ENCODE assay signal across 17 cellular contexts in the genomic region with DNA sequence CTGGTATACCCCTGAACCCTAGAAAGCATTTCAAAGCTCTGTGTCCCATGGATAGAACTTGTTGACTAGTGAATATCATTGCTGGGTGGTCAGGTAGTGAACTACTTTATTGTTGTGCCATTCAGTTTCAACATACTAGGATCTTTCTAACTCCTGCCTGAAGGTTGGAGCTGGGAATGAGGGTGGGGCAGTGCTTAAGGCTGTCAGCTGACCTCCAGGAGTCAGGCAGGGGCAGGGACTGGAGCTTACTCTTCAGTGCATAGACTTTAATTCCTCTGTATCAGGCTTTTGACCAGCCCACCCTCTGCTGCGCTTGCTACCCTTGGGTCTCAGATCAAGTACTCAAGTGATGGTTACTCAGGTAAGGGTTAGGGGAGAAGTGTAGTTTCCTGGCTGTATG.
"Had no signal": no experiment of that assay in that cellular context is flagged by ENCODE, and none has a peak within 500 bp of the region (broad histone marks: within the 10 kb centered on the region; RNA-seq: fewer than 3 reads in every experiment).

No MANE protein-coding gene starts in this region.

- H3K27me3 ChIP-seq: colonic mucosa, gastroesophageal sphincter had no signal

- DNase-seq: colonic mucosa; dermis blood vessel endothelial cell; glutamatergic neuron; kidney; left cardiac atrium; mesendoderm; naive B cell; occipital lobe; retina; stimulated activated CD4-positive, alpha-beta T cell treated with anti-CD3 and anti-CD28 coated beads, Interleukin-2, amount 100 ng/mL, for 24 hours; stimulated activated CD4-positive, alpha-beta T cell treated with anti-CD3 and anti-CD28 coated beads, Interleukin-4, amount 100 ng/mL, for 4 hours; stimulated activated naive CD4-positive, alpha-beta T cell; trophoblast cell had no signal

- H3K36me3 ChIP-seq: colonic mucosa, prostate gland had no signal

- H3K4me1 ChIP-seq: colonic mucosa, gastroesophageal sphincter, parathyroid adenoma, prostate gland had no signal

- ATAC-seq: gastroesophageal sphincter, left cardiac atrium, sciatic nerve had no signal

- H3K4me3 ChIP-seq: colonic mucosa, gastroesophageal sphincter, prostate gland had no signal

- H3K9me3 ChIP-seq: colonic mucosa, gastroesophageal sphincter, prostate gland had no signal

- H3K27ac ChIP-seq: colonic mucosa, gastroesophageal sphincter, parathyroid adenoma, prostate gland had no signal
